In the genomic region with DNA sequence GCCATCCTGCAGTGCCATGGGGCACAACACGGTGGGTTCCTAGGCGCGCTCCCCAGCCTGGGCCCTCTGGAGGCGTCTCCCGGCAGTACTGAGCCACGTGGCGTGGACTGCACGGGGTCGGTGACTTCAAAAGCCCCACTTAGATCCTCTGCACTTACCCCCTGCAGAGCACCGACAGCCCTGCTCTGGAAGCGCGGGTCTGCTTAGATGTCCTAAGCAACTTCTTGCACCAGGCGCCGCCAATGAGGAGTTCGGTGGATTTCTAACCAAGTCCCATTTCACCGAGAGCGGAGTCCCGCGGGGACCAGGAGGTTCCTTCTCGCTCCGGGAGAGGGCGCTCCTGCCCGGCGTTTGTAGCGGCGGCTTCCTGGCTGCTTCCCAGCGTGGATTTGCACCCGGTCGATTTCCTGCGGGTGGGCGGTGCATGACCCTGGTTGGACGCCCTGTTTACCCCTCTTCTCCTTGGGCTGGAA, we compare ENCODE assay signal across 1 cellular context.
TF ChIP-seq lines count a peak whose summit lies in the region.

No MANE protein-coding gene starts in this region.

TF ChIP-seq in WTC11, 78 proteins besides CTCF, POLR2A, EP300 and RAD21 (continued from another document):
- TF ChIP-seq, protein P1, sequence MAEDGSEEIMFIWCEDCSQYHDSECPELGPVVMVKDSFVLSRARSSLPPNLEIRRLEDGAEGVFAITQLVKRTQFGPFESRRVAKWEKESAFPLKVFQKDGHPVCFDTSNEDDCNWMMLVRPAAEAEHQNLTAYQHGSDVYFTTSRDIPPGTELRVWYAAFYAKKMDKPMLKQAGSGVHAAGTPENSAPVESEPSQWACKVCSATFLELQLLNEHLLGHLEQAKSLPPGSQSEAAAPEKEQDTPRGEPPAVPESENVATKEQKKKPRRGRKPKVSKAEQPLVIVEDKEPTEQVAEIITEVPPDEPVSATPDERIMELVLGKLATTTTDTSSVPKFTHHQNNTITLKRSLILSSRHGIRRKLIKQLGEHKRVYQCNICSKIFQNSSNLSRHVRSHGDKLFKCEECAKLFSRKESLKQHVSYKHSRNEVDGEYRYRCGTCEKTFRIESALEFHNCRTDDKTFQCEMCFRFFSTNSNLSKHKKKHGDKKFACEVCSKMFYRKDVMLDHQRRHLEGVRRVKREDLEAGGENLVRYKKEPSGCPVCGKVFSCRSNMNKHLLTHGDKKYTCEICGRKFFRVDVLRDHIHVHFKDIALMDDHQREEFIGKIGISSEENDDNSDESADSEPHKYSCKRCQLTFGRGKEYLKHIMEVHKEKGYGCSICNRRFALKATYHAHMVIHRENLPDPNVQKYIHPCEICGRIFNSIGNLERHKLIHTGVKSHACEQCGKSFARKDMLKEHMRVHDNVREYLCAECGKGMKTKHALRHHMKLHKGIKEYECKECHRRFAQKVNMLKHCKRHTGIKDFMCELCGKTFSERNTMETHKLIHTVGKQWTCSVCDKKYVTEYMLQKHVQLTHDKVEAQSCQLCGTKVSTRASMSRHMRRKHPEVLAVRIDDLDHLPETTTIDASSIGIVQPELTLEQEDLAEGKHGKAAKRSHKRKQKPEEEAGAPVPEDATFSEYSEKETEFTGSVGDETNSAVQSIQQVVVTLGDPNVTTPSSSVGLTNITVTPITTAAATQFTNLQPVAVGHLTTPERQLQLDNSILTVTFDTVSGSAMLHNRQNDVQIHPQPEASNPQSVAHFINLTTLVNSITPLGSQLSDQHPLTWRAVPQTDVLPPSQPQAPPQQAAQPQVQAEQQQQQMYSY (CRISPR knock-in tag; IDR thresholded peaks at IDR 0.05) = no peak
